1 cellular context compared by ENCODE assay signal in the genomic region with DNA sequence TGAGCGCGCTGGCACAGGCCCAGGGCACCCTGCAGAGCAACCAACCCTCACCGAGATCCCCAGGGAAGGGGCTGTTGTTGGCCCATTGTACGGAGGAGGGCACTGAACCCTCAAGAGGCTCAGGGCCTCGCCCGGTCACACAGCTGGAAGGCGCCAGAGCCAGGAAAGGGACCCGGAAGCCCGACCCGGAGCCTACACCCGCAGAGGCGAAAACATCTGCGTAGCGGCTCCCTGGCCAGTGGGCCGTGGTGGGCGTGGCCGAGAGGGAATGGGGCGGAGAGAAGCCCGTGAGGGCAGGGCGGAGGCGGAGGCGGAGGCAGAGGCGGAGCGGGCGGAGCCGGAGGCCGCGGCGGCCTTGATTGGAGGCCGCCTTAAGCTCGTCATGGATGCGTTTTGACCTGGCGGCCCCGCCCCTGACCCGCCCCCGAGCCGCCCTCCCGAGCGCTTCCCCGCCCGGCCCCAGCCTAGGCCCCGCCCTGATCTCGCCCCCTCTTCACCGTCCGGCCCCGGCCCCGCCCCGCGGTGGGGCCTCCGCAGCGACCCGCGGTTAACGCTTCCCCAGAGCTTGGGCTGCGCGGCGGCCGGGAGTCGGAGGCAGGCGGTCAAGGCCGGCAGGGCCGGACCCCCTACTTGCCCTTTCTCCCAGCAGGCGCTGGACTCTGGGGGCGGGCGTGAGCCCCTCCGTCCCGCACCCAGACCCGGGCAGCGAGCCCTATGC.
TF ChIP-seq lines count a peak whose summit lies in the region.

No MANE protein-coding gene starts in this region.

TF ChIP-seq in K562, 482 proteins besides CTCF, POLR2A, EP300 and RAD21 (continued from another document and continues in another):
- TF ChIP-seq GTF2E2 (tag; IDR thresholded peaks at IDR 0.05), result peak; percentile 72
- no peak for TF ChIP-seq ZNF586 (CRISPR knock-in tag; conservative IDR thresholded peaks at IDR 0.05)
- TF ChIP-seq, protein P1, sequence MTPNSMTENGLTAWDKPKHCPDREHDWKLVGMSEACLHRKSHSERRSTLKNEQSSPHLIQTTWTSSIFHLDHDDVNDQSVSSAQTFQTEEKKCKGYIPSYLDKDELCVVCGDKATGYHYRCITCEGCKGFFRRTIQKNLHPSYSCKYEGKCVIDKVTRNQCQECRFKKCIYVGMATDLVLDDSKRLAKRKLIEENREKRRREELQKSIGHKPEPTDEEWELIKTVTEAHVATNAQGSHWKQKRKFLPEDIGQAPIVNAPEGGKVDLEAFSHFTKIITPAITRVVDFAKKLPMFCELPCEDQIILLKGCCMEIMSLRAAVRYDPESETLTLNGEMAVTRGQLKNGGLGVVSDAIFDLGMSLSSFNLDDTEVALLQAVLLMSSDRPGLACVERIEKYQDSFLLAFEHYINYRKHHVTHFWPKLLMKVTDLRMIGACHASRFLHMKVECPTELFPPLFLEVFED (CRISPR knock-in tag; conservative IDR thresholded peaks at IDR 0.05), result no peak
- TF ChIP-seq RNF2 (IDR thresholded peaks at IDR 0.05), result no peak
- TF ChIP-seq HOXB6 (CRISPR knock-in tag; IDR thresholded peaks at IDR 0.05; ENCODE audit: borderline replicate concordance), result no peak
- TF ChIP-seq, protein P2, sequence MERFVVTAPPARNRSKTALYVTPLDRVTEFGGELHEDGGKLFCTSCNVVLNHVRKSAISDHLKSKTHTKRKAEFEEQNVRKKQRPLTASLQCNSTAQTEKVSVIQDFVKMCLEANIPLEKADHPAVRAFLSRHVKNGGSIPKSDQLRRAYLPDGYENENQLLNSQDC (CRISPR knock-in tag; IDR thresholded peaks at IDR 0.05), result no peak
- no peak for TF ChIP-seq NFXL1 (CRISPR knock-in tag; IDR thresholded peaks at IDR 0.05)
- no peak for TF ChIP-seq TGIF2 (CRISPR knock-in tag; IDR thresholded peaks at IDR 0.05)
- TF ChIP-seq, protein P3, sequence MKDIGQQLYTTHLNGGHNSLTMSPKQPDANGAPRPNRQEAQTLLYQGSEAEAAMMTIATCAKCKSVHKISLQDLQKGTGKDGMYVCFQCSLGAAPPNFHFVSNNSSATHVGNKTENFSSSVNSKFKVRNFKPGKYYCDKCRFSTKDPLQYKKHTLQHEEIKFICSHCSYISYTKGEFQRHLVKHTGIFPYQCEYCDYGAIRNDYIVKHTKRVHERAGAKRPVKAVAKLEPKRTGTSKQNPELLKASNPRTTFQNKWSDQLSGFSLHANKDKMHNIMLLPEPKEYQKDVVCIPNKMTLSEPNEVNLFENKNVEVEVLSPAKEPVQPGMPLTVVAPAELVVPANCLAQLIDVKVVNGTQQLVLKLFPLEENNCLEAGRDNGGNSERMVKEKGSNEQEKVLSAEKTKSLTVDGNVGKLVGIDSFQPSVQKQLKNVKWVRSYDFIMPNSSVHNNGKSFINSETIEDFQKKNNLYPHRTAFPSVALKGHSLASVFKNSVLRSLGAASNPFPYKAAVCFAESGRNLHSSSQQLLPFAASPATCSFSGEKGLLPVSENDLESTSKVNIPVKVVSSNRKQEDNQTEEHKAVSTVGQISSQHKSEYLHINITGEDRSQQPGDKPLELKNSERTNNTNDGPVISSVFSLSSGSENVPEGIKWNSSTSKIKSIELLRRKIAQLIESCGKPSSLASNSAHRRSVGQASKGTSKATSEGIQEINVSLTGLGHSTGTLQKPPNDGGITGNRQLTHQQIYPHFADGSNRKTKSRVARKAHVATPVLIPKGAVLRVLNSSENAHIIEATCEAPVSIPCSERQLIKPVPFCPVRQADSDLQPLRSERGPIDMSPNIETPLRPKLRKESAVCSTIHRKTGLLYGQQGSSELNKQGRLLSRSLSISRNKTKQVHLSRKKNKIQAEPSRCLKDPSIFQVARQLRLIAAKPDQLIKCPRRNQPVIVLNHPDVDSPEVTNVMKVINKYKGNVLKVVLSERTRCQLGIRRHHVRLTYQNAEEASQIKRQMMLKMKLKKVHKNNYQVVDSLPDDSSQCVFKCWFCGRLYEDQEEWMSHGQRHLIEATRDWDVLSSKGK (CRISPR knock-in tag; IDR thresholded peaks at IDR 0.05), result no peak
- 0 out of 2 replicates have a peak, but pooled peaks have one; percentile 17 for TF ChIP-seq ZSCAN32 (CRISPR knock-in tag; IDR thresholded peaks at IDR 0.05)
- TF ChIP-seq, protein P4, sequence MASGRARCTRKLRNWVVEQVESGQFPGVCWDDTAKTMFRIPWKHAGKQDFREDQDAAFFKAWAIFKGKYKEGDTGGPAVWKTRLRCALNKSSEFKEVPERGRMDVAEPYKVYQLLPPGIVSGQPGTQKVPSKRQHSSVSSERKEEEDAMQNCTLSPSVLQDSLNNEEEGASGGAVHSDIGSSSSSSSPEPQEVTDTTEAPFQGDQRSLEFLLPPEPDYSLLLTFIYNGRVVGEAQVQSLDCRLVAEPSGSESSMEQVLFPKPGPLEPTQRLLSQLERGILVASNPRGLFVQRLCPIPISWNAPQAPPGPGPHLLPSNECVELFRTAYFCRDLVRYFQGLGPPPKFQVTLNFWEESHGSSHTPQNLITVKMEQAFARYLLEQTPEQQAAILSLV (tag; IDR thresholded peaks at IDR 0.05), result no peak
- TF ChIP-seq NBN (IDR thresholded peaks at IDR 0.05; ENCODE audit: low read depth), result no peak
- TF ChIP-seq SMARCE1 (IDR thresholded peaks at IDR 0.05), result no peak
- no peak for TF ChIP-seq RBM14 (IDR thresholded peaks at IDR 0.05; ENCODE audit: borderline replicate concordance, insufficient read depth, low read depth, low read length)
- TF ChIP-seq, protein P5, sequence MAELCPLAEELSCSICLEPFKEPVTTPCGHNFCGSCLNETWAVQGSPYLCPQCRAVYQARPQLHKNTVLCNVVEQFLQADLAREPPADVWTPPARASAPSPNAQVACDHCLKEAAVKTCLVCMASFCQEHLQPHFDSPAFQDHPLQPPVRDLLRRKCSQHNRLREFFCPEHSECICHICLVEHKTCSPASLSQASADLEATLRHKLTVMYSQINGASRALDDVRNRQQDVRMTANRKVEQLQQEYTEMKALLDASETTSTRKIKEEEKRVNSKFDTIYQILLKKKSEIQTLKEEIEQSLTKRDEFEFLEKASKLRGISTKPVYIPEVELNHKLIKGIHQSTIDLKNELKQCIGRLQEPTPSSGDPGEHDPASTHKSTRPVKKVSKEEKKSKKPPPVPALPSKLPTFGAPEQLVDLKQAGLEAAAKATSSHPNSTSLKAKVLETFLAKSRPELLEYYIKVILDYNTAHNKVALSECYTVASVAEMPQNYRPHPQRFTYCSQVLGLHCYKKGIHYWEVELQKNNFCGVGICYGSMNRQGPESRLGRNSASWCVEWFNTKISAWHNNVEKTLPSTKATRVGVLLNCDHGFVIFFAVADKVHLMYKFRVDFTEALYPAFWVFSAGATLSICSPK (IDR thresholded peaks at IDR 0.05; ENCODE audit: borderline replicate concordance), result no peak
- TF ChIP-seq EP400 (IDR thresholded peaks at IDR 0.05), result no peak
- TF ChIP-seq MAFF (IDR thresholded peaks at IDR 0.05; ENCODE audit: low read length), result no peak
- TF ChIP-seq ZNF133 (CRISPR knock-in tag; IDR thresholded peaks at IDR 0.05), result 0 out of 2 replicates have a peak, but pooled peaks have one; percentile 6
- no peak for TF ChIP-seq RBBP5 (IDR thresholded peaks at IDR 0.05; ENCODE audit: borderline replicate concordance, insufficient read depth, low read length, poor library complexity, severe bottlenecking)
- TF ChIP-seq, protein P6, sequence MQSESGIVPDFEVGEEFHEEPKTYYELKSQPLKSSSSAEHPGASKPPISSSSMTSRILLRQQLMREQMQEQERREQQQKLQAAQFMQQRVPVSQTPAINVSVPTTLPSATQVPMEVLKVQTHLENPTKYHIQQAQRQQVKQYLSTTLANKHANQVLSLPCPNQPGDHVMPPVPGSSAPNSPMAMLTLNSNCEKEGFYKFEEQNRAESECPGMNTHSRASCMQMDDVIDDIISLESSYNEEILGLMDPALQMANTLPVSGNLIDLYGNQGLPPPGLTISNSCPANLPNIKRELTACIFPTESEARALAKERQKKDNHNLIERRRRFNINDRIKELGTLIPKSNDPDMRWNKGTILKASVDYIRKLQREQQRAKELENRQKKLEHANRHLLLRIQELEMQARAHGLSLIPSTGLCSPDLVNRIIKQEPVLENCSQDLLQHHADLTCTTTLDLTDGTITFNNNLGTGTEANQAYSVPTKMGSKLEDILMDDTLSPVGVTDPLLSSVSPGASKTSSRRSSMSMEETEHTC (IDR thresholded peaks at IDR 0.05), result peak; percentile 25; the same call in 1 of the 2 replicates
- TF ChIP-seq CHD1 (IDR thresholded peaks at IDR 0.05; ENCODE audit: low read length), result no peak
- TF ChIP-seq BRD4 (IDR thresholded peaks at IDR 0.05), result no peak
- no peak for TF ChIP-seq POU5F1 (IDR thresholded peaks at IDR 0.05; ENCODE audit: borderline replicate concordance, low read depth, low read length, partially characterized antibody)
- TF ChIP-seq, protein P7, sequence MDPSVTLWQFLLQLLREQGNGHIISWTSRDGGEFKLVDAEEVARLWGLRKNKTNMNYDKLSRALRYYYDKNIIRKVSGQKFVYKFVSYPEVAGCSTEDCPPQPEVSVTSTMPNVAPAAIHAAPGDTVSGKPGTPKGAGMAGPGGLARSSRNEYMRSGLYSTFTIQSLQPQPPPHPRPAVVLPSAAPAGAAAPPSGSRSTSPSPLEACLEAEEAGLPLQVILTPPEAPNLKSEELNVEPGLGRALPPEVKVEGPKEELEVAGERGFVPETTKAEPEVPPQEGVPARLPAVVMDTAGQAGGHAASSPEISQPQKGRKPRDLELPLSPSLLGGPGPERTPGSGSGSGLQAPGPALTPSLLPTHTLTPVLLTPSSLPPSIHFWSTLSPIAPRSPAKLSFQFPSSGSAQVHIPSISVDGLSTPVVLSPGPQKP (CRISPR knock-in tag; IDR thresholded peaks at IDR 0.05), result no peak
- TF ChIP-seq, protein P8, sequence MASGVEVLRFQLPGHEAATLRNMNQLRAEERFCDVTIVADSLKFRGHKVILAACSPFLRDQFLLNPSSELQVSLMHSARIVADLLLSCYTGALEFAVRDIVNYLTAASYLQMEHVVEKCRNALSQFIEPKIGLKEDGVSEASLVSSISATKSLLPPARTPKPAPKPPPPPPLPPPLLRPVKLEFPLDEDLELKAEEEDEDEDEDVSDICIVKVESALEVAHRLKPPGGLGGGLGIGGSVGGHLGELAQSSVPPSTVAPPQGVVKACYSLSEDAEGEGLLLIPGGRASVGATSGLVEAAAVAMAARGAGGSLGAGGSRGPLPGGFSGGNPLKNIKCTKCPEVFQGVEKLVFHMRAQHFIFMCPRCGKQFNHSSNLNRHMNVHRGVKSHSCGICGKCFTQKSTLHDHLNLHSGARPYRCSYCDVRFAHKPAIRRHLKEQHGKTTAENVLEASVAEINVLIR (CRISPR knock-in tag; IDR thresholded peaks at IDR 0.05), result 0 out of 2 replicates have a peak, but pooled peaks have one; percentile 10
- peak; percentile 66 for TF ChIP-seq ZBTB17 (CRISPR knock-in tag; IDR thresholded peaks at IDR 0.05)
- TF ChIP-seq RFX7 (CRISPR knock-in tag; IDR thresholded peaks at IDR 0.05), result no peak
- TF ChIP-seq POLR3A (IDR thresholded peaks at IDR 0.05; ENCODE audit: borderline replicate concordance, extremely low read depth, insufficient read depth, insufficient read length), result no peak
- TF ChIP-seq, protein P9, sequence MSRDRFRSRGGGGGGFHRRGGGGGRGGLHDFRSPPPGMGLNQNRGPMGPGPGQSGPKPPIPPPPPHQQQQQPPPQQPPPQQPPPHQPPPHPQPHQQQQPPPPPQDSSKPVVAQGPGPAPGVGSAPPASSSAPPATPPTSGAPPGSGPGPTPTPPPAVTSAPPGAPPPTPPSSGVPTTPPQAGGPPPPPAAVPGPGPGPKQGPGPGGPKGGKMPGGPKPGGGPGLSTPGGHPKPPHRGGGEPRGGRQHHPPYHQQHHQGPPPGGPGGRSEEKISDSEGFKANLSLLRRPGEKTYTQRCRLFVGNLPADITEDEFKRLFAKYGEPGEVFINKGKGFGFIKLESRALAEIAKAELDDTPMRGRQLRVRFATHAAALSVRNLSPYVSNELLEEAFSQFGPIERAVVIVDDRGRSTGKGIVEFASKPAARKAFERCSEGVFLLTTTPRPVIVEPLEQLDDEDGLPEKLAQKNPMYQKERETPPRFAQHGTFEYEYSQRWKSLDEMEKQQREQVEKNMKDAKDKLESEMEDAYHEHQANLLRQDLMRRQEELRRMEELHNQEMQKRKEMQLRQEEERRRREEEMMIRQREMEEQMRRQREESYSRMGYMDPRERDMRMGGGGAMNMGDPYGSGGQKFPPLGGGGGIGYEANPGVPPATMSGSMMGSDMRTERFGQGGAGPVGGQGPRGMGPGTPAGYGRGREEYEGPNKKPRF (IDR thresholded peaks at IDR 0.05; ENCODE audit: low read depth, low read length), result no peak
- TF ChIP-seq, protein P10, sequence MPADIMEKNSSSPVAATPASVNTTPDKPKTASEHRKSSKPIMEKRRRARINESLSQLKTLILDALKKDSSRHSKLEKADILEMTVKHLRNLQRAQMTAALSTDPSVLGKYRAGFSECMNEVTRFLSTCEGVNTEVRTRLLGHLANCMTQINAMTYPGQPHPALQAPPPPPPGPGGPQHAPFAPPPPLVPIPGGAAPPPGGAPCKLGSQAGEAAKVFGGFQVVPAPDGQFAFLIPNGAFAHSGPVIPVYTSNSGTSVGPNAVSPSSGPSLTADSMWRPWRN (IDR thresholded peaks at IDR 0.05; ENCODE audit: low read depth), result no peak
- TF ChIP-seq, protein P11, sequence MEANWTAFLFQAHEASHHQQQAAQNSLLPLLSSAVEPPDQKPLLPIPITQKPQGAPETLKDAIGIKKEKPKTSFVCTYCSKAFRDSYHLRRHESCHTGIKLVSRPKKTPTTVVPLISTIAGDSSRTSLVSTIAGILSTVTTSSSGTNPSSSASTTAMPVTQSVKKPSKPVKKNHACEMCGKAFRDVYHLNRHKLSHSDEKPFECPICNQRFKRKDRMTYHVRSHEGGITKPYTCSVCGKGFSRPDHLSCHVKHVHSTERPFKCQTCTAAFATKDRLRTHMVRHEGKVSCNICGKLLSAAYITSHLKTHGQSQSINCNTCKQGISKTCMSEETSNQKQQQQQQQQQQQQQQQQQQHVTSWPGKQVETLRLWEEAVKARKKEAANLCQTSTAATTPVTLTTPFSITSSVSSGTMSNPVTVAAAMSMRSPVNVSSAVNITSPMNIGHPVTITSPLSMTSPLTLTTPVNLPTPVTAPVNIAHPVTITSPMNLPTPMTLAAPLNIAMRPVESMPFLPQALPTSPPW (CRISPR knock-in tag; IDR thresholded peaks at IDR 0.05), result peak; percentile 79
- TF ChIP-seq ARID2 (IDR thresholded peaks at IDR 0.05), result no peak
- TF ChIP-seq SLC30A9 (CRISPR knock-in tag; IDR thresholded peaks at IDR 0.05), result no peak
- TF ChIP-seq, protein P12, sequence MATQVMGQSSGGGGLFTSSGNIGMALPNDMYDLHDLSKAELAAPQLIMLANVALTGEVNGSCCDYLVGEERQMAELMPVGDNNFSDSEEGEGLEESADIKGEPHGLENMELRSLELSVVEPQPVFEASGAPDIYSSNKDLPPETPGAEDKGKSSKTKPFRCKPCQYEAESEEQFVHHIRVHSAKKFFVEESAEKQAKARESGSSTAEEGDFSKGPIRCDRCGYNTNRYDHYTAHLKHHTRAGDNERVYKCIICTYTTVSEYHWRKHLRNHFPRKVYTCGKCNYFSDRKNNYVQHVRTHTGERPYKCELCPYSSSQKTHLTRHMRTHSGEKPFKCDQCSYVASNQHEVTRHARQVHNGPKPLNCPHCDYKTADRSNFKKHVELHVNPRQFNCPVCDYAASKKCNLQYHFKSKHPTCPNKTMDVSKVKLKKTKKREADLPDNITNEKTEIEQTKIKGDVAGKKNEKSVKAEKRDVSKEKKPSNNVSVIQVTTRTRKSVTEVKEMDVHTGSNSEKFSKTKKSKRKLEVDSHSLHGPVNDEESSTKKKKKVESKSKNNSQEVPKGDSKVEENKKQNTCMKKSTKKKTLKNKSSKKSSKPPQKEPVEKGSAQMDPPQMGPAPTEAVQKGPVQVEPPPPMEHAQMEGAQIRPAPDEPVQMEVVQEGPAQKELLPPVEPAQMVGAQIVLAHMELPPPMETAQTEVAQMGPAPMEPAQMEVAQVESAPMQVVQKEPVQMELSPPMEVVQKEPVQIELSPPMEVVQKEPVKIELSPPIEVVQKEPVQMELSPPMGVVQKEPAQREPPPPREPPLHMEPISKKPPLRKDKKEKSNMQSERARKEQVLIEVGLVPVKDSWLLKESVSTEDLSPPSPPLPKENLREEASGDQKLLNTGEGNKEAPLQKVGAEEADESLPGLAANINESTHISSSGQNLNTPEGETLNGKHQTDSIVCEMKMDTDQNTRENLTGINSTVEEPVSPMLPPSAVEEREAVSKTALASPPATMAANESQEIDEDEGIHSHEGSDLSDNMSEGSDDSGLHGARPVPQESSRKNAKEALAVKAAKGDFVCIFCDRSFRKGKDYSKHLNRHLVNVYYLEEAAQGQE (CRISPR knock-in tag; IDR thresholded peaks at IDR 0.05; ENCODE audit: low read depth), result peak; percentile 78; the same call in 1 of the 2 replicates
